22 cellular contexts compared by ENCODE assay signal in the genomic region with DNA sequence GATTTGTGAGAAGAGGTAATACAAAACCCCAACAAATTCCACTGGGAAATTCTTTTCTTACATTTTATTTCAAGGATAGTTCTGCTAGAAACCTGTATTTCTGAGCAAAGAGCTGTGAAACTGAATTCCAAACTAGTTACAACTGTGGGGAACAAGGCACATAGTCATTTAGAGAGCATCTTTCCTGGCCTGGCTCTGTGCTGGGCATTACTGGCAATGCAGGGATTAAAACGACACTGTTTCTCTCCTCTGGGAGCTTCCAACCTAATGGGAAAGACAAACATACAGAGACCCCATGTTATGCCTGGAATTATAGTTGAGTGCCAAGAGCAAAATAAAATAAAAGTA. TPM values are rescaled to one million over a fixed set of nuclear protein-coding genes. Genes with fewer than 3 reads are reported as not detected.
A peak's percentile ranks its signal among the peaks of the same experiment; 100 is the strongest.
DNase-seq lines count a peak whose midpoint lies in the region; ATAC-seq and TF ChIP-seq lines count a peak whose summit lies in the region.
"Had no signal": no experiment of that assay in that cellular context is flagged by ENCODE, and none has a peak within 500 bp of the region (broad histone marks: within the 10 kb centered on the region; RNA-seq: fewer than 3 reads in every experiment).

No MANE protein-coding gene starts in this region.

- no peak overlapping the region for H3K27ac ChIP-seq in GM23248
- H3K27ac ChIP-seq in SK-N-MC, result no peak overlapping the region
- H3K27ac ChIP-seq in esophagus squamous epithelium, result peak overlapping the region in 3 of 4 donors; percentile 52 to 63 (median 57)
- peak overlapping the region; percentile 59 for H3K27ac ChIP-seq in rectal smooth muscle tissue (ENCODE audit: low read depth, low read length)
- H3K27ac ChIP-seq: foreskin keratinocyte, Peyer's patch had no signal

- H3K79me2 ChIP-seq in GM23248 (ENCODE audit: insufficient read depth), result no peaks in the 10 kb centered on the region

- H3K9ac ChIP-seq in GM23248 (no peak overlapping the region), SK-N-MC (ENCODE audit: insufficient read length) (no peak overlapping the region), rectal smooth muscle tissue (ENCODE audit: low read length) (no peak overlapping the region)

- in situ Hi-C loops in GM23248 (cut with MboI), result no loop called here

- H3K4me3 ChIP-seq in GM23248, result no peak overlapping the region
- H3K4me3 ChIP-seq in SK-N-MC, result peak overlapping the region; percentile 25; the same call in 1 of the 2 replicates
- H3K4me3 ChIP-seq in esophagus squamous epithelium, result no peak overlapping the region
- H3K4me3 ChIP-seq in rectal smooth muscle tissue (ENCODE audit: low read length), result no peak overlapping the region
- H3K4me3 ChIP-seq: dorsolateral prefrontal cortex, Peyer's patch had no signal

- H3K9me2 ChIP-seq in GM23248 (ENCODE audit: insufficient read depth), result no peaks in the 10 kb centered on the region

- no peaks in the 10 kb centered on the region for H3K9me3 ChIP-seq in GM23248 (ENCODE audit: low read depth)
- no peaks in the 10 kb centered on the region for H3K9me3 ChIP-seq in SK-N-MC (ENCODE audit: low read depth, low read length)
- H3K9me3 ChIP-seq in esophagus squamous epithelium, result no peaks in the 10 kb centered on the region
- H3K9me3 ChIP-seq: Peyer's patch had no signal

- 0 to 15% methylated on average over 1 of the region's 1 CpG for WGBS in GM23248 (ENCODE audit: low coverage in 1 of 2, low lambda C conversion rate in 2 of 2, missing lambda C conversion rate in 2 of 2), 2 experiments
- WGBS in esophagus squamous epithelium, 2 donors, result 71% methylated on average over 1 of the region's 1 CpG; no CpG with 5 or more reads in 1 of the 2 donors

- no peak for ATAC-seq in HG02678 (IDR thresholded peaks at IDR 0.05; ENCODE audit: unreplicated experiment)
- ATAC-seq: activated CD4-positive, CD25-positive, alpha-beta regulatory T cell treated with anti-CD3 and anti-CD28 coated beads, Interleukin-2, amount 50 U/mL, for 24 hours; activated T-cell treated with anti-CD3 and anti-CD28 coated beads, Interleukin-2, amount 50 U/mL, for 4 hours; foreskin keratinocyte had no signal

- no peaks in the 10 kb centered on the region for H3F3A ChIP-seq in GM23248 (ENCODE audit: insufficient read depth)

- no peaks in the 10 kb centered on the region for H4K20me1 ChIP-seq in GM23248 (ENCODE audit: insufficient read depth)

- H3K4me1 ChIP-seq in GM23248 (ENCODE audit: insufficient read depth) (peaks cover 4% of the 10 kb centered on the region; the same call in 1 of the 2 replicates), esophagus squamous epithelium (peaks cover 0 to 26% (median 3%) of the 10 kb centered on the region in 3 donors), rectal smooth muscle tissue (ENCODE audit: control insufficient read depth, insufficient read depth, low read length) (peaks cover 10% of the 10 kb centered on the region)
- H3K4me1 ChIP-seq: Peyer's patch had no signal

- no peak for TF ChIP-seq POLR2A in esophagus squamous epithelium (IDR thresholded peaks at IDR 0.05)

- no peak overlapping the region for H2AFZ ChIP-seq in GM23248

- TF ChIP-seq CTCF in esophagus squamous epithelium (IDR thresholded peaks at IDR 0.05), result no peak

- no peaks in the 10 kb centered on the region for H3K27me3 ChIP-seq in GM23248 (replicated peaks; ENCODE audit: insufficient read depth)
- no peaks in the 10 kb centered on the region for H3K27me3 ChIP-seq in esophagus squamous epithelium
- H3K27me3 ChIP-seq in rectal smooth muscle tissue (ENCODE audit: control insufficient read depth, insufficient read depth, low read length), result peaks cover 3% of the 10 kb centered on the region
- H3K27me3 ChIP-seq: Peyer's patch had no signal

- intact Hi-C loops in esophagus squamous epithelium (cut with DNase I), result loop anchor here (5.0 kb wide), 1 partner anchor 100 kb away; no protein-coding TSS in a partner anchor
- intact Hi-C loops in head of caudate nucleus (cut with DNase I), result loop anchor here (10.0 kb wide), 1 partner anchor 98 kb away; no protein-coding TSS in a partner anchor

- H3K36me3 ChIP-seq in GM23248 (ENCODE audit: low read depth) (no peaks in the 10 kb centered on the region), SK-N-MC (ENCODE audit: insufficient read depth, low read length) (no peaks in the 10 kb centered on the region), esophagus squamous epithelium (no peaks in the 10 kb centered on the region), rectal smooth muscle tissue (ENCODE audit: control insufficient read depth, insufficient read depth, low read length) (no peaks in the 10 kb centered on the region)
- H3K36me3 ChIP-seq: Peyer's patch had no signal

- DNase-seq in GM23248 (peak; percentile 33), SK-N-MC (ENCODE audit: low read depth, low spot score) (no peak), esophagus squamous epithelium (lab: John Stamatoyannopoulos, UW) (no peak), anterior cingulate cortex (lab: John Stamatoyannopoulos, UW) (no peak), SW 1271 (lab: John Stamatoyannopoulos, UW) (no peak), head of caudate nucleus (no peak)
- DNase-seq: activated naive CD4-positive, alpha-beta T cell treated with anti-CD3 and anti-CD28 coated beads, Interleukin-2, amount 10 ng/mL, durations not matched to agents 7 days and 5 days; activated T-cell treated with anti-CD3 and anti-CD28 coated beads, Interleukin-2, amount 50 U/mL, for 4 hours; dorsolateral prefrontal cortex; foreskin keratinocyte; NCI-H2227 treated with DMSO at 0.1 percent for 48 hours; nephron progenitor cell; NK-92 treated with Interleukin-12 subunit alpha and Interleukin-12 subunit beta, amount 100 ng/mL, for 24 hours; Peyer's patch; small intestine; stimulated activated CD4-positive, alpha-beta T cell treated with anti-CD3 and anti-CD28 coated beads, Interleukin-2, amount 100 ng/mL, for 48 hours had no signal

- H3K4me2 ChIP-seq in GM23248 (ENCODE audit: unreplicated experiment), result no peak overlapping the region

RNA-seq across cellular contexts. Expression of a gene that starts 36.5 kb away (rescaled TPM):
- not detected in 2 replicates for total RNA-seq in GM23248 (2014; rRNA removed; shearing (Covaris generic))
- not detected in 2 replicates for polyA plus RNA-seq in GM23248 (2016; fragmentation: Nextera tagmentation; extraction: Ambion mirVana)
- total RNA-seq in esophagus squamous epithelium, result not detected
- total RNA-seq: activated T-cell treated with anti-CD3 and anti-CD28 coated beads, Interleukin-2, amount 50 U/mL, for 4 hours; foreskin keratinocyte; H4; mesothelial cell of epicardium; SK-MEL-5 had no signal
- polyA plus RNA-seq: foreskin keratinocyte, small intestine had no signal

Comparison
In these comparisons a context has a peak if more than half of its experiments do, and no peak if none do; other contexts are left out.
1. H3K27ac ChIP-seq: peak in esophagus squamous epithelium (3 of 4) and rectal smooth muscle tissue (single experiment); none in GM23248 (single experiment) and SK-N-MC (single experiment).